ENCODE assay signal across 1 cellular context in the genomic region with DNA sequence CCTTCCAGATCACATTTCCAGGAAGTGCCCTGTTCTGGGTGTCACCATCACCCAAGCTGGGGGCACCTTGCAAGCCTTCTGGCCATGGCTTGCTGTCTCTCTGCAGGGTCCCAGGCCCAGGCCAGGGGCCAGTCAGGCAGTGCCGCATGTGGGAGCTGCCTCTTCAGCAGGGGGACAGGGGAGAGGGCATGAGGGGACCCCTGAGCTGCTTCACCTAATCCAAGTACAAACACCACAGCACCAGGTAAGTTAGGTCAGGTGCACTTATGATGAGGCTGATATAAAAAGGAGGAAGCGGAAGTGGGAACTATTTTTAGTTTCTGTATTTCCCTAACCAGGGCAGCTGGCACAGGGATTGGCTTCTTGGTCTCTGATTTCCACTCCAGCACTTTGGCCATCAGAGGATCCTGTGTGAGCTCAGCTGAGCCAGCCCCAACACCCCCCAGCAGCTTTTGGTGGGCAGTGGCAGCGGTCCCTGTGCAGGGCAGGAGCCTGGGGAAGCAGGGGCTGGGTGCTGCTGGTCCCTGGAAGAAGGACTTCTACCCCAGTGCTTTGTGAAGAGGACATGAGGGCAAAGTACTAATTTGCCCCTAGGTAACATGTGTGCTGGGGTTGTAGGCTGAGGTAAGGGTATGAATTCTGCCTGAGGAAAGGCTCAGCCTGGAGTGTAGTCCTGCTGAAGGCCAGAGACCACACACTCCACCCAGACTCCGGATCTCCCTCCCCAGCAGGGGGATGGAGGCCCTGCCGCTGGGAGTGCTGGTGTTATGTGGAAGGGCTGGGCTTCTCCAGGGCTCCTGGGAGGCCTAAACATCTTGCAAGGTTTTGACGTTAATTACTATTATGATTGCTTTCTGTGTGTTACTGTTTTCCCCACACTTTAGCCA.
TF ChIP-seq lines count a peak whose summit lies in the region.

No MANE protein-coding gene starts in this region.

TF ChIP-seq in GM12878, 131 proteins besides CTCF, POLR2A, EP300 and RAD21 (continued from another document):
- TF ChIP-seq ZBTB11 (CRISPR knock-in tag; IDR thresholded peaks at IDR 0.05) (no peak), RCOR1 (conservative IDR thresholded peaks at IDR 0.05; ENCODE audit: low read depth, low read length) (no peak), NKRF (conservative IDR thresholded peaks at IDR 0.05) (no peak), NR2C2 (IDR thresholded peaks at IDR 0.05; ENCODE audit: borderline replicate concordance, control insufficient read depth, insufficient read length, low read depth) (no peak), HDAC6 (IDR thresholded peaks at IDR 0.05; ENCODE audit: unreplicated experiment) (no peak), MTA3 (IDR thresholded peaks at IDR 0.05; ENCODE audit: borderline replicate concordance, low read length) (no peak), BCL3 (IDR thresholded peaks at IDR 0.05; ENCODE audit: borderline replicate concordance, insufficient read depth, low read depth, low read length, poor library complexity, severe bottlenecking) (no peak), ZNF274 (IDR thresholded peaks at IDR 0.05; ENCODE audit: insufficient read depth, insufficient read length) (no peak), GATAD2B (conservative IDR thresholded peaks at IDR 0.05; ENCODE audit: low read depth) (0 out of 2 replicates have a peak, but pooled peaks have one; percentile 11), FOXK2 (IDR thresholded peaks at IDR 0.05) (no peak), ZNF384 (IDR thresholded peaks at IDR 0.05; ENCODE audit: borderline replicate concordance, low read depth, low read length) (no peak), ZNF687 (IDR thresholded peaks at IDR 0.05) (no peak), MEF2B (IDR thresholded peaks at IDR 0.05; ENCODE audit: partially characterized antibody, poor library complexity, severe bottlenecking) (peak; percentile 60)
- TF ChIP-seq, protein P1, sequence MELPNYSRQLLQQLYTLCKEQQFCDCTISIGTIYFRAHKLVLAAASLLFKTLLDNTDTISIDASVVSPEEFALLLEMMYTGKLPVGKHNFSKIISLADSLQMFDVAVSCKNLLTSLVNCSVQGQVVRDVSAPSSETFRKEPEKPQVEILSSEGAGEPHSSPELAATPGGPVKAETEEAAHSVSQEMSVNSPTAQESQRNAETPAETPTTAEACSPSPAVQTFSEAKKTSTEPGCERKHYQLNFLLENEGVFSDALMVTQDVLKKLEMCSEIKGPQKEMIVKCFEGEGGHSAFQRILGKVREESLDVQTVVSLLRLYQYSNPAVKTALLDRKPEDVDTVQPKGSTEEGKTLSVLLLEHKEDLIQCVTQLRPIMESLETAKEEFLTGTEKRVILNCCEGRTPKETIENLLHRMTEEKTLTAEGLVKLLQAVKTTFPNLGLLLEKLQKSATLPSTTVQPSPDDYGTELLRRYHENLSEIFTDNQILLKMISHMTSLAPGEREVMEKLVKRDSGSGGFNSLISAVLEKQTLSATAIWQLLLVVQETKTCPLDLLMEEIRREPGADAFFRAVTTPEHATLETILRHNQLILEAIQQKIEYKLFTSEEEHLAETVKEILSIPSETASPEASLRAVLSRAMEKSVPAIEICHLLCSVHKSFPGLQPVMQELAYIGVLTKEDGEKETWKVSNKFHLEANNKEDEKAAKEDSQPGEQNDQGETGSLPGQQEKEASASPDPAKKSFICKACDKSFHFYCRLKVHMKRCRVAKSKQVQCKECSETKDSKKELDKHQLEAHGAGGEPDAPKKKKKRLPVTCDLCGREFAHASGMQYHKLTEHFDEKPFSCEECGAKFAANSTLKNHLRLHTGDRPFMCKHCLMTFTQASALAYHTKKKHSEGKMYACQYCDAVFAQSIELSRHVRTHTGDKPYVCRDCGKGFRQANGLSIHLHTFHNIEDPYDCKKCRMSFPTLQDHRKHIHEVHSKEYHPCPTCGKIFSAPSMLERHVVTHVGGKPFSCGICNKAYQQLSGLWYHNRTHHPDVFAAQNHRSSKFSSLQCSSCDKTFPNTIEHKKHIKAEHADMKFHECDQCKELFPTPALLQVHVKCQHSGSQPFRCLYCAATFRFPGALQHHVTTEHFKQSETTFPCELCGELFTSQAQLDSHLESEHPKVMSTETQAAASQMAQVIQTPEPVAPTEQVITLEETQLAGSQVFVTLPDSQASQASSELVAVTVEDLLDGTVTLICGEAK (IDR thresholded peaks at IDR 0.05; ENCODE audit: borderline replicate concordance), result no peak
- TF ChIP-seq, protein P2, sequence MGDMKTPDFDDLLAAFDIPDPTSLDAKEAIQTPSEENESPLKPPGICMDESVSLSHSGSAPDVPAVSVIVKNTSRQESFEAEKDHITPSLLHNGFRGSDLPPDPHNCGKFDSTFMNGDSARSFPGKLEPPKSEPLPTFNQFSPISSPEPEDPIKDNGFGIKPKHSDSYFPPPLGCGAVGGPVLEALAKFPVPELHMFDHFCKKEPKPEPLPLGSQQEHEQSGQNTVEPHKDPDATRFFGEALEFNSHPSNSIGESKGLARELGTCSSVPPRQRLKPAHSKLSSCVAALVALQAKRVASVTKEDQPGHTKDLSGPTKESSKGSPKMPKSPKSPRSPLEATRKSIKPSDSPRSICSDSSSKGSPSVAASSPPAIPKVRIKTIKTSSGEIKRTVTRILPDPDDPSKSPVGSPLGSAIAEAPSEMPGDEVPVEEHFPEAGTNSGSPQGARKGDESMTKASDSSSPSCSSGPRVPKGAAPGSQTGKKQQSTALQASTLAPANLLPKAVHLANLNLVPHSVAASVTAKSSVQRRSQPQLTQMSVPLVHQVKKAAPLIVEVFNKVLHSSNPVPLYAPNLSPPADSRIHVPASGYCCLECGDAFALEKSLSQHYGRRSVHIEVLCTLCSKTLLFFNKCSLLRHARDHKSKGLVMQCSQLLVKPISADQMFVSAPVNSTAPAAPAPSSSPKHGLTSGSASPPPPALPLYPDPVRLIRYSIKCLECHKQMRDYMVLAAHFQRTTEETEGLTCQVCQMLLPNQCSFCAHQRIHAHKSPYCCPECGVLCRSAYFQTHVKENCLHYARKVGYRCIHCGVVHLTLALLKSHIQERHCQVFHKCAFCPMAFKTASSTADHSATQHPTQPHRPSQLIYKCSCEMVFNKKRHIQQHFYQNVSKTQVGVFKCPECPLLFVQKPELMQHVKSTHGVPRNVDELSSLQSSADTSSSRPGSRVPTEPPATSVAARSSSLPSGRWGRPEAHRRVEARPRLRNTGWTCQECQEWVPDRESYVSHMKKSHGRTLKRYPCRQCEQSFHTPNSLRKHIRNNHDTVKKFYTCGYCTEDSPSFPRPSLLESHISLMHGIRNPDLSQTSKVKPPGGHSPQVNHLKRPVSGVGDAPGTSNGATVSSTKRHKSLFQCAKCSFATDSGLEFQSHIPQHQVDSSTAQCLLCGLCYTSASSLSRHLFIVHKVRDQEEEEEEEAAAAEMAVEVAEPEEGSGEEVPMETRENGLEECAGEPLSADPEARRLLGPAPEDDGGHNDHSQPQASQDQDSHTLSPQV (IDR thresholded peaks at IDR 0.05), result no peak
- TF ChIP-seq, protein P3, sequence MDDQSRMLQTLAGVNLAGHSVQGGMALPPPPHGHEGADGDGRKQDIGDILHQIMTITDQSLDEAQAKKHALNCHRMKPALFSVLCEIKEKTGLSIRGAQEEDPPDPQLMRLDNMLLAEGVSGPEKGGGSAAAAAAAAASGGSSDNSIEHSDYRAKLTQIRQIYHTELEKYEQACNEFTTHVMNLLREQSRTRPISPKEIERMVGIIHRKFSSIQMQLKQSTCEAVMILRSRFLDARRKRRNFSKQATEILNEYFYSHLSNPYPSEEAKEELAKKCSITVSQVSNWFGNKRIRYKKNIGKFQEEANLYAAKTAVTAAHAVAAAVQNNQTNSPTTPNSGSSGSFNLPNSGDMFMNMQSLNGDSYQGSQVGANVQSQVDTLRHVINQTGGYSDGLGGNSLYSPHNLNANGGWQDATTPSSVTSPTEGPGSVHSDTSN (IDR thresholded peaks at IDR 0.05; ENCODE audit: insufficient replicate concordance, low read depth, low read length), result no peak
- TF ChIP-seq, protein P4, sequence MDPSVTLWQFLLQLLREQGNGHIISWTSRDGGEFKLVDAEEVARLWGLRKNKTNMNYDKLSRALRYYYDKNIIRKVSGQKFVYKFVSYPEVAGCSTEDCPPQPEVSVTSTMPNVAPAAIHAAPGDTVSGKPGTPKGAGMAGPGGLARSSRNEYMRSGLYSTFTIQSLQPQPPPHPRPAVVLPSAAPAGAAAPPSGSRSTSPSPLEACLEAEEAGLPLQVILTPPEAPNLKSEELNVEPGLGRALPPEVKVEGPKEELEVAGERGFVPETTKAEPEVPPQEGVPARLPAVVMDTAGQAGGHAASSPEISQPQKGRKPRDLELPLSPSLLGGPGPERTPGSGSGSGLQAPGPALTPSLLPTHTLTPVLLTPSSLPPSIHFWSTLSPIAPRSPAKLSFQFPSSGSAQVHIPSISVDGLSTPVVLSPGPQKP (IDR thresholded peaks at IDR 0.05; ENCODE audit: low read depth, low read length), result no peak
